In the genomic region with DNA sequence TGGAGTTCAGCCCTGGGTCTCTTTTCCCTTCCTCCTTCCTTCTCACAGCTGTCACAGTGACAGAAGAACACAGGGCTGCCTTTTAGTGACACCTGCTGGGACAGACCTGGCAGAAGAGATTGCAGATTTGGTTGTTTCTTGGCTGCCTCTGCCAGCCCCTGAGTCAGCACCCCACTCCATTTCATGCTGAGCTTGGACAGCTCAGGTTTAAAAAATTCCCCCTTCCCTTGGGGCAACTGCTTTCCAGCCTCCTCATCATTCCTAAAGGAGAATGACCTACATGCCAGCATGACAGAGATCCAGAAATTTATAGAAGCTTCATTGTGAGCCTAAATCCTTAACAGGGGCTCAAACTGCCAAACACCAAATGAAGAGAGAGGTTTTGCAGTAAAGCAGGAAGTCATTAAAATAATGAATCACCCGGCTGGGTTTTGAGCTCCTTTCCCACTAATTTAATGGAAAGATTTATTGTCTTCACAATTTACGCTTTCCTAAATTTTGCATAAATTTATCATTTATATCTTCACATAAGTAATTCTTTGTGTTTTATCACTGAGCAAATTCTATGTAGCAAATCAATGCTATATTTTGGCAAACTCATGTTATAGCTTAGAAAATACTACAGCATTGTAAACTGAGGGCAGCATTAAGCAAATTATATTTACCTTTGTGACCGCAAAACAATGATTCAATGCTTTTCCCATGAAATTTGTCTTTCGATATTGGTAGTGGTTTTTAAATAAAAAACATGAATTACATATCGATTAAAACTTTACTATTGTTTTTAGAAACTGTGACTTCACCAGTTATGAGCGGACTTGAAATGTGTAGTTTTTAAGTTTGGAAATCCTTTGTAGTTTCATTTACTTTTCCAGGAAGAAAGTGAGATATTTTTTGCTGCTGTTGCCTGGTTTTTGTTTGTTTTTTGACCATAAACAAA, we compare ENCODE assay signal across 9 cellular contexts.
DNase-seq lines count a peak whose midpoint lies in the region; TF ChIP-seq lines count a peak whose summit lies in the region.
"Had no signal": no experiment of that assay in that cellular context is flagged by ENCODE, and none has a peak within 500 bp of the region (broad histone marks: within the 10 kb centered on the region; RNA-seq: fewer than 3 reads in every experiment).

No MANE protein-coding gene starts in this region.

- H4K12ac ChIP-seq in trophoblast cell (ENCODE audit: low read depth, low read length) = no peak overlapping the region

- no peak overlapping the region for H2BK120ac ChIP-seq in trophoblast cell (ENCODE audit: insufficient read depth, low read length, poor library complexity)

- H3K79me2 ChIP-seq in OCI-LY3 (ENCODE audit: low read length) = no peaks in the 10 kb centered on the region
- H3K79me2 ChIP-seq in fibroblast of lung (ENCODE audit: control insufficient read depth, insufficient read depth, low read length) = no peaks in the 10 kb centered on the region
- no peaks in the 10 kb centered on the region for H3K79me2 ChIP-seq in trophoblast cell (ENCODE audit: control insufficient read depth, insufficient read depth, low read length, poor library complexity)

- H3K4me1 ChIP-seq in OCI-LY3 (ENCODE audit: low read length) (no peaks in the 10 kb centered on the region), fibroblast of lung (ENCODE audit: control insufficient read depth, extremely low read depth, insufficient read depth, low read length) (no peaks in the 10 kb centered on the region), trophoblast cell (ENCODE audit: control insufficient read depth in 1 of 2, insufficient read depth in 2 of 2, low read length in 2 of 2) (no peaks in the 10 kb centered on the region)
- H3K4me1 ChIP-seq: BLaER1 had no signal

- no peak overlapping the region for H4K91ac ChIP-seq in trophoblast cell (ENCODE audit: low read depth, low read length)

- H3K4me3 ChIP-seq in OCI-LY3 (ENCODE audit: low read length) (no peak overlapping the region), fibroblast of lung (replicated peaks in 1 of 4; ENCODE audit: control extremely low read depth in 1 of 4, insufficient read depth in 1 of 4, low read depth in 3 of 4, low read length in 4 of 4) (no peak overlapping the region), trophoblast cell (ENCODE audit: low read depth, low read length) (no peak overlapping the region)
- H3K4me3 ChIP-seq: BLaER1 had no signal

- H4K20me1 ChIP-seq in OCI-LY3 (ENCODE audit: insufficient read depth, low read length) (no peaks in the 10 kb centered on the region), fibroblast of lung (ENCODE audit: control insufficient read depth, extremely low read depth, insufficient read depth, low read length) (no peaks in the 10 kb centered on the region)
- H4K20me1 ChIP-seq: BLaER1 had no signal

- no CpG with 5 or more reads among the region's 6 CpGs for WGBS in trophoblast cell (ENCODE audit: extremely low coverage, insufficient coverage, insufficient read length)

- H3K79me1 ChIP-seq in trophoblast cell (ENCODE audit: low read length) = no peaks in the 10 kb centered on the region

- peak; percentile 30 for TF ChIP-seq CTCF in OCI-LY3 (IDR thresholded peaks at IDR 0.05; ENCODE audit: low read depth, low read length)
- TF ChIP-seq CTCF in fibroblast of lung (conservative IDR thresholded peaks at IDR 0.05 in 1 of 2, IDR thresholded peaks at IDR 0.05 in 1 of 2; ENCODE audit: low read depth in 1 of 2, low read length in 2 of 2) = peak in 1 of 2 donors; percentile 6

- no peak overlapping the region for H2BK5ac ChIP-seq in trophoblast cell (ENCODE audit: low read depth, low read length, poor library complexity)

- no peak overlapping the region for H3K9ac ChIP-seq in OCI-LY3 (ENCODE audit: low read length)
- no peak overlapping the region for H3K9ac ChIP-seq in fibroblast of lung (ENCODE audit: insufficient read depth, low read length)
- no peak overlapping the region for H3K9ac ChIP-seq in trophoblast cell (ENCODE audit: low read length)
- H3K9ac ChIP-seq: BLaER1 had no signal

- H3K27me3 ChIP-seq in OCI-LY3 (ENCODE audit: low read depth, low read length) = no peaks in the 10 kb centered on the region
- no peaks in the 10 kb centered on the region for H3K27me3 ChIP-seq in fibroblast of lung (ENCODE audit: control insufficient read depth, insufficient read depth, low read length)
- H3K27me3 ChIP-seq in trophoblast cell (ENCODE audit: insufficient read depth, low read length) = no peaks in the 10 kb centered on the region
- H3K27me3 ChIP-seq: BLaER1 had no signal

- H4K8ac ChIP-seq in trophoblast cell (ENCODE audit: low read depth, low read length) = no peak overlapping the region

- no peak overlapping the region for H3K18ac ChIP-seq in trophoblast cell (ENCODE audit: low read length)

- no peak overlapping the region for H2AFZ ChIP-seq in OCI-LY3 (ENCODE audit: low read depth, low read length)
- H2AFZ ChIP-seq in fibroblast of lung (ENCODE audit: low read length) = no peak overlapping the region
- H2AFZ ChIP-seq in trophoblast cell (ENCODE audit: insufficient read depth, low read length, poor library complexity) = no peak overlapping the region

- no peak overlapping the region for H3K23ac ChIP-seq in trophoblast cell (ENCODE audit: low read length)

- no peak overlapping the region for H3K4me2 ChIP-seq in OCI-LY3 (ENCODE audit: low read length)
- H3K4me2 ChIP-seq in fibroblast of lung (ENCODE audit: extremely low read depth, insufficient read depth, low read length) = no peak overlapping the region
- H3K4me2 ChIP-seq in trophoblast cell (ENCODE audit: low read length) = no peak overlapping the region
- H3K4me2 ChIP-seq: BLaER1 had no signal

- no peak overlapping the region for H3K14ac ChIP-seq in trophoblast cell (ENCODE audit: low read length)

- no peak overlapping the region for H3K27ac ChIP-seq in OCI-LY3 (ENCODE audit: low read length)
- H3K27ac ChIP-seq in fibroblast of lung (ENCODE audit: insufficient read depth, low read length) = no peak overlapping the region
- H3K27ac ChIP-seq in trophoblast cell (ENCODE audit: low read depth, low read length) = no peak overlapping the region
- H3K27ac ChIP-seq: BLaER1 had no signal

- H3K4ac ChIP-seq in trophoblast cell (ENCODE audit: low read depth, low read length) = no peak overlapping the region

- no peak overlapping the region for H2AK5ac ChIP-seq in trophoblast cell (ENCODE audit: low read length)

- H2BK12ac ChIP-seq in trophoblast cell (ENCODE audit: low read length) = no peak overlapping the region

- DNase-seq in NCI-H146 (lab: John Stamatoyannopoulos, UW) (peak; percentile 6), NCI-H146 treated with DMSO at 0.1 percent for 48 hours (lab: John Stamatoyannopoulos, UW; ENCODE audit: unreplicated experiment) (no peak), fibroblast of lung (ENCODE audit: low read depth in 2 of 2) (peak; percentile 69 to 82), trophoblast cell (peak; percentile 58 to 70), NCI-H1417 treated with DMSO at 0.1 percent for 48 hours (lab: John Stamatoyannopoulos, UW) (no peak), NCI-H2227 treated with DMSO at 0.1 percent for 48 hours (lab: John Stamatoyannopoulos, UW) (no peak)
- DNase-seq in activated CD4-positive, alpha-beta T cell treated with anti-CD3 and anti-CD28 coated beads, Interleukin-2, amount 50 U/mL, for 48 hours = no peak

- no peaks in the 10 kb centered on the region for H3K9me3 ChIP-seq in OCI-LY3 (ENCODE audit: insufficient read depth, low read length)
- H3K9me3 ChIP-seq in fibroblast of lung (ENCODE audit: control insufficient read depth, insufficient read depth, low read depth, low read length) = no peaks in the 10 kb centered on the region
- no peaks in the 10 kb centered on the region for H3K9me3 ChIP-seq in trophoblast cell (ENCODE audit: insufficient read depth, low read depth, low read length)
- H3K9me3 ChIP-seq: BLaER1 had no signal

- no peaks in the 10 kb centered on the region for H3K36me3 ChIP-seq in OCI-LY3 (replicated peaks; ENCODE audit: low read depth, low read length)
- no peaks in the 10 kb centered on the region for H3K36me3 ChIP-seq in fibroblast of lung (ENCODE audit: control insufficient read depth, insufficient read depth, low read length)
- no peaks in the 10 kb centered on the region for H3K36me3 ChIP-seq in trophoblast cell (ENCODE audit: control insufficient read depth in 1 of 2, insufficient read depth in 2 of 2, low read length in 2 of 2)
- H3K36me3 ChIP-seq: BLaER1 had no signal

Comparison
In these comparisons a context has a peak if more than half of its experiments do, and no peak if none do; other contexts are left out.
1. DNase-seq: peak in NCI-H146 (single experiment), fibroblast of lung (2 of 2) and trophoblast cell (2 of 2); none in NCI-H146 treated with DMSO at 0.1 percent for 48 hours (single experiment), activated CD4-positive, alpha-beta T cell treated with anti-CD3 and anti-CD28 coated beads, Interleukin-2, amount 50 U/mL, for 48 hours (0 of 2), NCI-H1417 treated with DMSO at 0.1 percent for 48 hours (single experiment) and NCI-H2227 treated with DMSO at 0.1 percent for 48 hours (single experiment).